ENCODE assay signal across 1 cellular context in the genomic region with DNA sequence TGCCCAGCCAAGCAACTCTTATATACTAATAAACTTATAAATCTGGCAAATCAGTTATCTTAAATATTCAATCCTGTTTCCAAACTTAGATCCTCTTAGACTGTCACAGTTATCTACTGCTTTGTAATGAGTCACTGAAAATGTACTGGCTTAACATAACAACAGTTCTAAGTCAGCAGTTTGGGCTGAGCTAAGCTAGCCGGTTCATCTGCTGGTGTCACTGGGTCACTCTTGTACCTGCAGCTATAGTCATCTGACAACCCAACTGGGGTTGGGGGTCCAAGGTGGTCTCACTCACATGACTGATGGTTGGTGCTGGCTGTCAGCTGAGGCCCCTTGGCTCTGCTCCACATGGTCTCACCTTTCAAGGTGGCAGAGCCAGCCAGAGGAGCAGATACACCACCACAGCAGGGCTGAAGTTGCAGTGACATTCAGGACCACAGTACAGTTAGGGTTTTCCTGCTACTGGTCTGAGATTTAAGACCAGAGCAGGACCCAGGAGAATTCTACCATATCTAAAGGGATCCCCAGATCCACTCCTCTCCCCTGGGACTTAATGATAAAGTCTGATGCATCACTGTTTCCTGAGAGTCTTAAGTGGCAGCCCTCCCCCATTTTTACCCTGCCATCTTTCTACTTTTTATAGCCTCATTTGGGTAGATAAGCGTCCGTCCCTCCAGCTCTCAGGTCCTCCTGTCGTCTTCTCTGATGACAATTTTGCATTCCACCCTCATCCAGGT.
A peak's percentile ranks its signal among the peaks of the same experiment; 100 is the strongest.
TF ChIP-seq lines count a peak whose summit lies in the region.

No MANE protein-coding gene starts in this region.

TF ChIP-seq in HEK293, 187 proteins besides CTCF, POLR2A, EP300 and RAD21 (continued from another document):
- TF ChIP-seq, protein P1, sequence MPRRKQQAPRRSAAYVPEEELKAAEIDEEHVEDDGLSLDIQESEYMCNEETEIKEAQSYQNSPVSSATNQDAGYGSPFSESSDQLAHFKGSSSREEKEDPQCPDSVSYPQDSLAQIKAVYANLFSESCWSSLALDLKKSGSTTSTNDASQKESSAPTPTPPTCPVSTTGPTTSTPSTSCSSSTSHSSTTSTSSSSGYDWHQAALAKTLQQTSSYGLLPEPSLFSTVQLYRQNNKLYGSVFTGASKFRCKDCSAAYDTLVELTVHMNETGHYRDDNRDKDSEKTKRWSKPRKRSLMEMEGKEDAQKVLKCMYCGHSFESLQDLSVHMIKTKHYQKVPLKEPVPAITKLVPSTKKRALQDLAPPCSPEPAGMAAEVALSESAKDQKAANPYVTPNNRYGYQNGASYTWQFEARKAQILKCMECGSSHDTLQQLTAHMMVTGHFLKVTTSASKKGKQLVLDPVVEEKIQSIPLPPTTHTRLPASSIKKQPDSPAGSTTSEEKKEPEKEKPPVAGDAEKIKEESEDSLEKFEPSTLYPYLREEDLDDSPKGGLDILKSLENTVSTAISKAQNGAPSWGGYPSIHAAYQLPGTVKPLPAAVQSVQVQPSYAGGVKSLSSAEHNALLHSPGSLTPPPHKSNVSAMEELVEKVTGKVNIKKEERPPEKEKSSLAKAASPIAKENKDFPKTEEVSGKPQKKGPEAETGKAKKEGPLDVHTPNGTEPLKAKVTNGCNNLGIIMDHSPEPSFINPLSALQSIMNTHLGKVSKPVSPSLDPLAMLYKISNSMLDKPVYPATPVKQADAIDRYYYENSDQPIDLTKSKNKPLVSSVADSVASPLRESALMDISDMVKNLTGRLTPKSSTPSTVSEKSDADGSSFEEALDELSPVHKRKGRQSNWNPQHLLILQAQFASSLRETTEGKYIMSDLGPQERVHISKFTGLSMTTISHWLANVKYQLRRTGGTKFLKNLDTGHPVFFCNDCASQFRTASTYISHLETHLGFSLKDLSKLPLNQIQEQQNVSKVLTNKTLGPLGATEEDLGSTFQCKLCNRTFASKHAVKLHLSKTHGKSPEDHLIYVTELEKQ (tag by site-specific recombination; IDR thresholded peaks at IDR 0.05; ENCODE audit: borderline replicate concordance) = no peak
- TF ChIP-seq KLF8 (tag by site-specific recombination; IDR thresholded peaks at IDR 0.05) (0 out of 2 replicates have a peak, but pooled peaks have one; percentile 17), ZNF660 (tag by site-specific recombination; IDR thresholded peaks at IDR 0.05) (no peak), ZNF10 (tag by site-specific recombination; IDR thresholded peaks at IDR 0.05) (no peak), FEZF1 (tag by site-specific recombination; IDR thresholded peaks at IDR 0.05) (no peak), BCL11A (tag by site-specific recombination; IDR thresholded peaks at IDR 0.05; ENCODE audit: low read depth) (no peak), ZSCAN18 (tag by site-specific recombination; IDR thresholded peaks at IDR 0.05) (no peak), ZNF560 (tag by site-specific recombination; IDR thresholded peaks at IDR 0.05; ENCODE audit: borderline replicate concordance) (no peak), ZBTB49 (tag by site-specific recombination; IDR thresholded peaks at IDR 0.05; ENCODE audit: low read depth) (no peak), ZNF548 (tag by site-specific recombination; IDR thresholded peaks at IDR 0.05) (no peak), ZNF2 (tag by site-specific recombination; IDR thresholded peaks at IDR 0.05) (no peak), ZNF157 (tag by site-specific recombination; IDR thresholded peaks at IDR 0.05) (no peak), TRIM28 (IDR thresholded peaks at IDR 0.05; ENCODE audit: borderline replicate concordance, low read length) (peak; percentile 93; the same call in 1 of the 2 replicates)
- TF ChIP-seq, protein P2, sequence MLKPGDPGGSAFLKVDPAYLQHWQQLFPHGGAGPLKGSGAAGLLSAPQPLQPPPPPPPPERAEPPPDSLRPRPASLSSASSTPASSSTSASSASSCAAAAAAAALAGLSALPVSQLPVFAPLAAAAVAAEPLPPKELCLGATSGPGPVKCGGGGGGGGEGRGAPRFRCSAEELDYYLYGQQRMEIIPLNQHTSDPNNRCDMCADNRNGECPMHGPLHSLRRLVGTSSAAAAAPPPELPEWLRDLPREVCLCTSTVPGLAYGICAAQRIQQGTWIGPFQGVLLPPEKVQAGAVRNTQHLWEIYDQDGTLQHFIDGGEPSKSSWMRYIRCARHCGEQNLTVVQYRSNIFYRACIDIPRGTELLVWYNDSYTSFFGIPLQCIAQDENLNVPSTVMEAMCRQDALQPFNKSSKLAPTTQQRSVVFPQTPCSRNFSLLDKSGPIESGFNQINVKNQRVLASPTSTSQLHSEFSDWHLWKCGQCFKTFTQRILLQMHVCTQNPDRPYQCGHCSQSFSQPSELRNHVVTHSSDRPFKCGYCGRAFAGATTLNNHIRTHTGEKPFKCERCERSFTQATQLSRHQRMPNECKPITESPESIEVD (tag by site-specific recombination; IDR thresholded peaks at IDR 0.05) = no peak
- TF ChIP-seq, protein P3, sequence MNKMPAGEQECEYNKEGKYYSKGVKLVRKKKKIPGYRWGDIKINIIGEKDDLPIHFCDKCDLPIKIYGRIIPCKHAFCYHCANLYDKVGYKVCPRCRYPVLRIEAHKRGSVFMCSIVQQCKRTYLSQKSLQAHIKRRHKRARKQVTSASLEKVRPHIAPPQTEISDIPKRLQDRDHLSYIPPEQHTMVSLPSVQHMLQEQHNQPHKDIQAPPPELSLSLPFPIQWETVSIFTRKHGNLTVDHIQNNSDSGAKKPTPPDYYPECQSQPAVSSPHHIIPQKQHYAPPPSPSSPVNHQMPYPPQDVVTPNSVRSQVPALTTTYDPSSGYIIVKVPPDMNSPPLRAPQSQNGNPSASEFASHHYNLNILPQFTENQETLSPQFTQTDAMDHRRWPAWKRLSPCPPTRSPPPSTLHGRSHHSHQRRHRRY (tag by site-specific recombination; IDR thresholded peaks at IDR 0.05) = no peak
